10 cellular contexts compared by ENCODE assay signal in genomic region chr11:27213232-27213660, GRCh38.
DNase-seq lines count a peak whose midpoint lies in the region; ATAC-seq and TF ChIP-seq lines count a peak whose summit lies in the region.
"Had no signal": no experiment of that assay in that cellular context is flagged by ENCODE, and none has a peak within 500 bp of the region (broad histone marks: within the 10 kb centered on the region; RNA-seq: fewer than 3 reads in every experiment).

No MANE protein-coding gene starts in this region.

- no peak overlapping the region for H3K4me3 Mint-ChIP-seq in activated naive CD8-positive, alpha-beta T cell treated with anti-CD3 and anti-CD28 coated beads for 36 hours

- H3K4me1 ChIP-seq in A673 (ENCODE audit: insufficient read depth, low read length, poor library complexity, severe bottlenecking): peaks cover 89% of the 10 kb centered on the region
- peaks cover 52% of the 10 kb centered on the region for H3K4me1 ChIP-seq in hepatocyte (ENCODE audit: insufficient read depth)
- H3K4me1 ChIP-seq: Peyer's patch had no signal

- intact Hi-C loops in A673 (cut with micrococcal nuclease; ENCODE audit: unreplicated experiment): loop anchor here (10.0 kb wide), 1 partner anchor 1972 kb away; no protein-coding TSS in a partner anchor

- H3K36me3 ChIP-seq in A673 (ENCODE audit: insufficient read depth, low read length, poor library complexity, severe bottlenecking): no peaks in the 10 kb centered on the region
- H3K36me3 ChIP-seq in hepatocyte (replicated peaks; ENCODE audit: insufficient read depth, low read depth): no peaks in the 10 kb centered on the region
- H3K36me3 ChIP-seq: Peyer's patch had no signal

- ATAC-seq in HG02798 (IDR thresholded peaks at IDR 0.05; ENCODE audit: poor library complexity, unreplicated experiment): peak; percentile 39

- H3K9me2 ChIP-seq in hepatocyte (replicated peaks; ENCODE audit: insufficient read depth): no peaks in the 10 kb centered on the region

- H3K4me3 ChIP-seq in A673 (ENCODE audit: low read depth, low read length, poor library complexity, severe bottlenecking) (no peak overlapping the region), hepatocyte (no peak overlapping the region)
- H3K4me3 ChIP-seq: Peyer's patch had no signal

- TF ChIP-seq CTCF in A673 (conservative IDR thresholded peaks at IDR 0.05; ENCODE audit: low read depth, low read length): no peak
- no peak for TF ChIP-seq CTCF in hepatocyte (IDR thresholded peaks at IDR 0.05; ENCODE audit: poor library complexity)

- H3K9me3 Mint-ChIP-seq in activated naive CD8-positive, alpha-beta T cell treated with anti-CD3 and anti-CD28 coated beads for 36 hours: no peaks in the 10 kb centered on the region

- no peaks in the 10 kb centered on the region for H3K27me3 ChIP-seq in A673 (replicated peaks; ENCODE audit: insufficient read depth, low read depth, low read length, poor library complexity)
- H3K27me3 ChIP-seq in hepatocyte: no peaks in the 10 kb centered on the region
- H3K27me3 ChIP-seq: Peyer's patch had no signal

- H3K79me2 ChIP-seq in hepatocyte: peaks cover 7% of the 10 kb centered on the region

- H3K36me3 Mint-ChIP-seq in activated naive CD8-positive, alpha-beta T cell treated with anti-CD3 and anti-CD28 coated beads for 36 hours: no peaks in the 10 kb centered on the region

- POLR2A ChIA-PET in A673 (lab: Charles Lee; ENCODE audit: low non-redundant PET): interaction anchor here (0.5 to 1.2 kb wide), 5 partner anchors 10 to 626 kb away, joined by 3 to 6 read pairs (median 4); partner anchors contain the start of gene LGR4

- DNase-seq in A673 (ENCODE audit: low spot score): peak; percentile 100
- peak; percentile 74 for DNase-seq in amniotic stem cell (lab: John Stamatoyannopoulos, UW)
- peak; percentile 45 for DNase-seq in hepatocyte (ENCODE audit: low spot score)
- no peak for DNase-seq in midbrain (lab: John Stamatoyannopoulos, UW)
- no peak for DNase-seq in activated CD4-positive, alpha-beta T cell treated with anti-CD3 and anti-CD28 coated beads, Interleukin-2, amount 50 U/mL, for 48 hours
- no peak for DNase-seq in activated naive CD8-positive, alpha-beta T cell treated with anti-CD3 and anti-CD28 coated beads for 36 hours
- DNase-seq in NCI-H1417 treated with DMSO at 0.1 percent for 48 hours (lab: John Stamatoyannopoulos, UW): no peak
- DNase-seq: occipital lobe, Peyer's patch had no signal

- H3K9me3 ChIP-seq in A673 (ENCODE audit: low read depth, low read length, poor library complexity, severe bottlenecking): no peaks in the 10 kb centered on the region
- H3K9me3 ChIP-seq in hepatocyte (ENCODE audit: low read depth): no peaks in the 10 kb centered on the region
- H3K9me3 ChIP-seq: Peyer's patch had no signal

- no TSS peak for BruUV-seq in A673 (replicated peaks; lab: Mats Ljungman, UMichigan)

- H3K27ac Mint-ChIP-seq in activated naive CD8-positive, alpha-beta T cell treated with anti-CD3 and anti-CD28 coated beads for 36 hours: no peak overlapping the region

- H4K20me1 ChIP-seq in hepatocyte (ENCODE audit: insufficient read depth, poor library complexity, severe bottlenecking): no peaks in the 10 kb centered on the region

- H3K27me3 Mint-ChIP-seq in activated naive CD8-positive, alpha-beta T cell treated with anti-CD3 and anti-CD28 coated beads for 36 hours: peaks cover 4% of the 10 kb centered on the region

- WGBS in hepatocyte (ENCODE audit: low lambda C conversion rate, missing lambda C conversion rate): 8% methylated on average over 4 of the region's 4 CpGs

- CTCF ChIA-PET in A673 (lab: Charles Lee): interaction anchor here (0.5 to 2.3 kb wide), 8 partner anchors 11 to 1614 kb away, joined by 3 to 13 read pairs (median 4); no protein-coding TSS in a partner anchor

- no peaks in the 10 kb centered on the region for H3K4me1 Mint-ChIP-seq in activated naive CD8-positive, alpha-beta T cell treated with anti-CD3 and anti-CD28 coated beads for 36 hours

- peak overlapping the region; percentile 15 for H3K4me2 ChIP-seq in hepatocyte

- peak overlapping the region; percentile 84 for H3K27ac ChIP-seq in A673 (ENCODE audit: low read depth, low read length, poor library complexity, severe bottlenecking)
- peak overlapping the region; percentile 82 for H3K27ac ChIP-seq in hepatocyte
- H3K27ac ChIP-seq: Peyer's patch had no signal

- H2AFZ ChIP-seq in hepatocyte: no peak overlapping the region

Comparison
In these comparisons a context has a peak if more than half of its experiments do, and no peak if none do; other contexts are left out.
1. DNase-seq: peak in A673 (single experiment), amniotic stem cell (single experiment) and hepatocyte (single experiment); none in midbrain (single experiment), activated CD4-positive, alpha-beta T cell treated with anti-CD3 and anti-CD28 coated beads, Interleukin-2, amount 50 U/mL, for 48 hours (0 of 2), activated naive CD8-positive, alpha-beta T cell treated with anti-CD3 and anti-CD28 coated beads for 36 hours (single experiment) and NCI-H1417 treated with DMSO at 0.1 percent for 48 hours (single experiment).